Comparison of ENCODE assay signal across 23 cellular contexts in the genomic region with DNA sequence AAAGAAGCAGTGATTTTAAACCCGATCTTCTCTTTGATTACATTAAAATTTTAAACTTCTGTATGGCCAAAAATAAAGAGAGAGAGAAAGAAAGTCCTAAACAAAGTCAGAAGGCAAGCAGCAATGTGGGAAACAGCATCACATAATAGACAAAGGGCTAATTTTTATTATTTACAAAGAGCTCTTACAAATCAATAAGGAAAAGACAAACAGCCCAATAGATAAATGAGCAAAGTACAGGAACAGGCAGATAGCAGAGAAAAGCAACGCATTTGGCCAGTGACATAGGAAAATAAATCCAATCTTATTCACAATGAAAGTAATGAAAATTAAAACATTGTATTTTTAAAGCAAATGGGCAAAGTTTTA.
"Had no signal": no experiment of that assay in that cellular context is flagged by ENCODE, and none has a peak within 500 bp of the region (broad histone marks: within the 10 kb centered on the region; RNA-seq: fewer than 3 reads in every experiment).

No MANE protein-coding gene starts in this region.

- H3K4me3 ChIP-seq: adrenal gland, SK-N-MC had no signal

- H3K27me3 ChIP-seq: adrenal gland had no signal

- H3K27ac ChIP-seq: adrenal gland, SK-N-MC, WERI-Rb-1 had no signal

- DNase-seq: activated CD4-positive, alpha-beta memory T cell treated with anti-CD3 and anti-CD28 coated beads, Interleukin-2, amount 10 ng/mL, durations not matched to agents 7 days and 5 days; activated CD4-positive, alpha-beta T cell treated with anti-CD3 and anti-CD28 coated beads for 36 hours; activated CD4-positive, alpha-beta T cell treated with anti-CD3 and anti-CD28 coated beads, Interleukin-2, amount 50 U/mL, for 1 hour; activated CD8-positive, alpha-beta memory T cell treated with anti-CD3 and anti-CD28 coated beads, Interleukin-2, amount 50 U/mL, for 4 hours; activated naive CD4-positive, alpha-beta T cell treated with anti-CD3 and anti-CD28 coated beads, Interleukin-2, amount 50 U/mL, for 16 hours; activated naive CD8-positive, alpha-beta T cell treated with anti-CD3 and anti-CD28 coated beads, Interleukin-2, amount 10 ng/mL, durations not matched to agents 7 days and 5 days; adrenal gland; aorta; KG1; NCI-H1048; NCI-H1417; NCI-H1930; NCI-H2171; NCI-H2227 treated with DMSO at 0.1 percent for 48 hours; NCI-H69; NK-92 treated with Interleukin-12 subunit alpha and Interleukin-12 subunit beta, amount 100 ng/mL, for 24 hours; OCI-M1; RPMI8226; T-helper 1 cell; WERI-Rb-1 had no signal

- H3K9me3 ChIP-seq: adrenal gland had no signal

- ATAC-seq: activated CD4-positive, alpha-beta T cell treated with anti-CD3 and anti-CD28 coated beads for 36 hours; Panc1; Right ventricle myocardium inferior had no signal

- H3K36me3 ChIP-seq: adrenal gland, WERI-Rb-1 had no signal

- H3K4me1 ChIP-seq: adrenal gland had no signal
